Comparison of ENCODE assay signal across 1 cellular context in genomic region chr7:149748223-149748874, GRCh38.
TF ChIP-seq lines count a peak whose summit lies in the region.

No MANE protein-coding gene starts in this region.

TF ChIP-seq in GM23338, 12 proteins besides CTCF, POLR2A, EP300 and RAD21 (continued from another document):
- TF ChIP-seq ZNF462 (CRISPR knock-in tag; IDR thresholded peaks at IDR 0.05): no peak
- TF ChIP-seq CREB1 (CRISPR knock-in tag; IDR thresholded peaks at IDR 0.05; ENCODE audit: low read depth): no peak
- no peak for TF ChIP-seq EZH2phosphoT487 (IDR thresholded peaks at IDR 0.05; ENCODE audit: unreplicated experiment)
- TF ChIP-seq NANOG (IDR thresholded peaks at IDR 0.05; ENCODE audit: borderline replicate concordance): no peak
- TF ChIP-seq ZNF331 (CRISPR knock-in tag; IDR thresholded peaks at IDR 0.05; ENCODE audit: low read depth): no peak
- no peak for TF ChIP-seq ETS1 (IDR thresholded peaks at IDR 0.05)
- TF ChIP-seq STAT1 (IDR thresholded peaks at IDR 0.05; ENCODE audit: unreplicated experiment): no peak
TF ChIP-seq in GM23338: peak in this region for 0.
